9 cellular contexts compared by ENCODE assay signal in genomic region chr14:94485944-94486841, GRCh38. TPM values are rescaled to one million over a fixed set of nuclear protein-coding genes. Genes with fewer than 3 reads are reported as not detected.
A peak's percentile ranks its signal among the peaks of the same experiment; 100 is the strongest.
DNase-seq lines count a peak whose midpoint lies in the region; ATAC-seq and TF ChIP-seq lines count a peak whose summit lies in the region.
"Had no signal": no experiment of that assay in that cellular context is flagged by ENCODE, and none has a peak within 500 bp of the region (broad histone marks: within the 10 kb centered on the region; RNA-seq: fewer than 3 reads in every experiment).

No MANE protein-coding gene starts in this region.

- peak in 4 of 5 donors; percentile 17 to 33 (median 26) for DNase-seq in CD4-positive, alpha-beta memory T cell
- DNase-seq in NCI-H345 treated with DMSO at 0.1 percent for 48 hours (lab: John Stamatoyannopoulos, UW; ENCODE audit: unreplicated experiment) (peak; percentile 72), esophagus muscularis mucosa (ENCODE audit: extremely low spot score) (no peak), mucosa of gallbladder (ENCODE audit: low spot score) (peak; percentile 34), stromal cell of bone marrow (ENCODE audit: low read depth) (peak; percentile 30)
- DNase-seq in activated CD8-positive, alpha-beta memory T cell treated with anti-CD3 and anti-CD28 coated beads, Interleukin-2, amount 10 ng/mL, durations not matched to agents 7 days and 5 days, result no peak

- no peaks in the 10 kb centered on the region for H3K27me3 ChIP-seq in CD4-positive, alpha-beta memory T cell (ENCODE audit: insufficient read depth, low read length)
- peaks cover 0 to 56% (median 2%) of the 10 kb centered on the region in 4 donors for H3K27me3 ChIP-seq in esophagus muscularis mucosa

- H3K4me3 Mint-ChIP-seq in CD4-positive, alpha-beta memory T cell, result no peak overlapping the region
- no peak overlapping the region for H3K4me3 Mint-ChIP-seq in activated CD8-positive, alpha-beta memory T cell treated with anti-CD3 and anti-CD28 coated beads, Interleukin-2, amount 10 ng/mL, durations not matched to agents 7 days and 5 days

- TF ChIP-seq EP300 in esophagus muscularis mucosa (IDR thresholded peaks at IDR 0.05), result no peak

- H3K9me3 ChIP-seq in CD4-positive, alpha-beta memory T cell (ENCODE audit: control insufficient read depth in 1 of 2, low read length in 2 of 2), result no peaks in the 10 kb centered on the region
- H3K9me3 ChIP-seq in esophagus muscularis mucosa, result no peaks in the 10 kb centered on the region

- no peaks in the 10 kb centered on the region for H3K9me3 Mint-ChIP-seq in CD4-positive, alpha-beta memory T cell
- H3K9me3 Mint-ChIP-seq in activated CD8-positive, alpha-beta memory T cell treated with anti-CD3 and anti-CD28 coated beads, Interleukin-2, amount 10 ng/mL, durations not matched to agents 7 days and 5 days (ENCODE audit: low read depth), result no peaks in the 10 kb centered on the region

- peak; percentile 66 for ATAC-seq in GM21515 (IDR thresholded peaks at IDR 0.05; ENCODE audit: unreplicated experiment)
- ATAC-seq in activated CD8-positive, alpha-beta memory T cell treated with anti-CD3 and anti-CD28 coated beads, Interleukin-2, amount 10 ng/mL, durations not matched to agents 7 days and 5 days, result peak; percentile 53
- ATAC-seq in HG03354 (IDR thresholded peaks at IDR 0.05; ENCODE audit: poor library complexity, severe bottlenecking, unreplicated experiment), result no peak

- CTCF ChIA-PET in CD4-positive, alpha-beta memory T cell (lab: Charles Lee; ENCODE audit: partially characterized antibody), result interaction anchor here (0.6 to 3.9 kb wide), 16 partner anchors 9 to 450 kb away, joined by 3 to 19 read pairs (median 4); partner anchors contain the start of gene SERPINA9
- CTCF ChIA-PET in activated CD8-positive, alpha-beta memory T cell treated with anti-CD3 and anti-CD28 coated beads, Interleukin-2, amount 10 ng/mL, durations not matched to agents 7 days and 5 days (lab: Charles Lee), result interaction anchor here (0.8 to 3.6 kb wide), 24 partner anchors 9 to 787 kb away, joined by 3 to 31 read pairs (median 6); partner anchors contain the start of genes IFI27L2 and SERPINA9

- WGBS in esophagus muscularis mucosa, result 21% methylated on average over 17 of the region's 26 CpGs

- no peaks in the 10 kb centered on the region for H3K36me3 ChIP-seq in CD4-positive, alpha-beta memory T cell (ENCODE audit: insufficient read depth, low read length)
- no peaks in the 10 kb centered on the region for H3K36me3 ChIP-seq in esophagus muscularis mucosa

- peak in 2 of 3 experiments; percentile 89 to 94 for TF ChIP-seq CTCF in esophagus muscularis mucosa (IDR thresholded peaks at IDR 0.05)

- peaks cover 16 to 19% of the 10 kb centered on the region in 2 donors for H3K27me3 Mint-ChIP-seq in CD4-positive, alpha-beta memory T cell
- H3K27me3 Mint-ChIP-seq in activated CD8-positive, alpha-beta memory T cell treated with anti-CD3 and anti-CD28 coated beads, Interleukin-2, amount 10 ng/mL, durations not matched to agents 7 days and 5 days, result peaks cover 4% of the 10 kb centered on the region

- H3K27ac ChIP-seq in CD4-positive, alpha-beta memory T cell (ENCODE audit: low read depth, low read length), result no peak overlapping the region
- no peak overlapping the region for H3K27ac ChIP-seq in esophagus muscularis mucosa (replicated peaks in 1 of 4)

- TF ChIP-seq POLR2A in esophagus muscularis mucosa (IDR thresholded peaks at IDR 0.05; ENCODE audit: low read depth), result no peak

- H3K4me1 Mint-ChIP-seq in CD4-positive, alpha-beta memory T cell, result peaks cover 0 to 5% (median 2%) of the 10 kb centered on the region in 4 donors
- H3K4me1 Mint-ChIP-seq in activated CD8-positive, alpha-beta memory T cell treated with anti-CD3 and anti-CD28 coated beads, Interleukin-2, amount 10 ng/mL, durations not matched to agents 7 days and 5 days, result no peaks in the 10 kb centered on the region

- H3K4me3 ChIP-seq in CD4-positive, alpha-beta memory T cell (ENCODE audit: low read length in 2 of 2), result no peak overlapping the region
- H3K4me3 ChIP-seq in esophagus muscularis mucosa, result peak overlapping the region in 2 of 4 donors; percentile 2 to 28

- H3K4me1 ChIP-seq in CD4-positive, alpha-beta memory T cell (ENCODE audit: insufficient read depth, low read length), result no peaks in the 10 kb centered on the region
- peaks cover 4 to 9% (median 8%) of the 10 kb centered on the region in 4 donors for H3K4me1 ChIP-seq in esophagus muscularis mucosa

- intact Hi-C loops in CD4-positive, alpha-beta memory T cell (cut with micrococcal nuclease), result loop anchor here (1.0 kb wide), 1 partner anchor 450 kb away; no protein-coding TSS in a partner anchor
- intact Hi-C loops in esophagus muscularis mucosa (cut with DNase I), result loop anchor here (10.0 kb wide), 1 partner anchor 131 kb away; no protein-coding TSS in a partner anchor

- POLR2A ChIA-PET in CD4-positive, alpha-beta memory T cell (lab: Charles Lee; ENCODE audit: partially characterized antibody), result no interaction called here

- no peaks in the 10 kb centered on the region for H3K36me3 Mint-ChIP-seq in CD4-positive, alpha-beta memory T cell
- no peaks in the 10 kb centered on the region for H3K36me3 Mint-ChIP-seq in activated CD8-positive, alpha-beta memory T cell treated with anti-CD3 and anti-CD28 coated beads, Interleukin-2, amount 10 ng/mL, durations not matched to agents 7 days and 5 days

- no peak overlapping the region for H3K27ac Mint-ChIP-seq in CD4-positive, alpha-beta memory T cell
- H3K27ac Mint-ChIP-seq in activated CD8-positive, alpha-beta memory T cell treated with anti-CD3 and anti-CD28 coated beads, Interleukin-2, amount 10 ng/mL, durations not matched to agents 7 days and 5 days, result no peak overlapping the region

RNA-seq across cellular contexts. Expression of gene SERPINA9, which starts 10.2 kb away (rescaled TPM):
- not detected for total RNA-seq in CD4-positive, alpha-beta memory T cell
- polyA plus RNA-seq in CD4-positive, alpha-beta memory T cell, result not detected
- not detected for total RNA-seq in activated CD8-positive, alpha-beta memory T cell treated with anti-CD3 and anti-CD28 coated beads, Interleukin-2, amount 10 ng/mL, durations not matched to agents 7 days and 5 days
- total RNA-seq in esophagus muscularis mucosa (not detected), mucosa of gallbladder (not detected)
- total RNA-seq: T-helper 2 cell treated with Interferon-gamma antibody and Interleukin-4, amounts not matched to agents 100 ng/mL and 5 ng/mL, for 36 hours had no signal

RNA-seq across cellular contexts. Expression of gene SERPINA12, which starts 23.1 kb away (rescaled TPM):
- total RNA-seq in CD4-positive, alpha-beta memory T cell, result not detected
- not detected for polyA plus RNA-seq in CD4-positive, alpha-beta memory T cell
- total RNA-seq in activated CD8-positive, alpha-beta memory T cell treated with anti-CD3 and anti-CD28 coated beads, Interleukin-2, amount 10 ng/mL, durations not matched to agents 7 days and 5 days, result not detected
- total RNA-seq in esophagus muscularis mucosa (not detected), mucosa of gallbladder (not detected)
- total RNA-seq: T-helper 2 cell treated with Interferon-gamma antibody and Interleukin-4, amounts not matched to agents 100 ng/mL and 5 ng/mL, for 36 hours had no signal

RNA-seq across cellular contexts. Expression of gene SERPINA11, which starts 33.6 kb away (rescaled TPM):
- total RNA-seq in CD4-positive, alpha-beta memory T cell, result not detected
- polyA plus RNA-seq in CD4-positive, alpha-beta memory T cell, result not detected
- total RNA-seq in activated CD8-positive, alpha-beta memory T cell treated with anti-CD3 and anti-CD28 coated beads, Interleukin-2, amount 10 ng/mL, durations not matched to agents 7 days and 5 days, result not detected
- total RNA-seq in esophagus muscularis mucosa, result not detected
- 0.14 TPM for total RNA-seq in mucosa of gallbladder
- total RNA-seq: T-helper 2 cell treated with Interferon-gamma antibody and Interleukin-4, amounts not matched to agents 100 ng/mL and 5 ng/mL, for 36 hours had no signal

Comparison
In these comparisons a context has a peak if more than half of its experiments do, and no peak if none do; other contexts are left out.
1. DNase-seq: peak in CD4-positive, alpha-beta memory T cell (4 of 5), NCI-H345 treated with DMSO at 0.1 percent for 48 hours (single experiment), mucosa of gallbladder (single experiment) and stromal cell of bone marrow (single experiment); none in activated CD8-positive, alpha-beta memory T cell treated with anti-CD3 and anti-CD28 coated beads, Interleukin-2, amount 10 ng/mL, durations not matched to agents 7 days and 5 days (single experiment) and esophagus muscularis mucosa (single experiment).